In the genomic region with DNA sequence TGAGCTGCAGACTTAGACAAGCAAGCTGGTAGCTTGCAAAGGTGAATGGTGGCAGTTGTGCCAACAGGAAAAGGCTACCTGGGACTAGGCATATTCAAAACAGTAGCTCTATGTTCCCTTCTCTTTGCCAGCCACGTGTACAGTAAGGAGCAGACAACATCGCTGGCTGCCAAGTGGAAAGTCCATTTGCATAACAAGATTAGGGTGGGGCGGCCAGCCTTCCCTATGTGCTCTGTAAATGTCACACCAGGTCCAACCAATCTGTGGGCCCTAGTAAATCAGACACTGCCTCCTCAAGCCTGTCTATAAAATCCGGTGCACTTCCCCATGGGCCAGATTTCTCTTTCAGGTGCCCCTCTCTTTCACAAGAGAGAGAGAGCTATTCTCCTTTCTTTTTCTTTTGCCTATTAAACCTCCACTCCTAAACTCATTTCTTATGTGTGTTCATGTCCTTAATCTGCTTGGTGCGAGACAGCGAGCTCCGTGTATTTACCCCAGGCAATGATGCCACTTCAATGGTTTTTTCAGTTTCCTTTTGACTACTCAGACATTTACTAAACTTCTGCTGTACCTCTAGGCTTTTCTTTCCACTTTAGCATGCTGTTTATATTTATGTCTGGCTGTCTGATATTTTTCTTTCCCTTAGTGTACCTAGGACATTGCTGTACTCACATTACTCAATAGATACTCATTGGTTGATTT, we compare ENCODE assay signal across 16 cellular contexts.
DNase-seq lines count a peak whose midpoint lies in the region; ATAC-seq, FAIRE-seq and TF ChIP-seq lines count a peak whose summit lies in the region.
"Had no signal": no experiment of that assay in that cellular context is flagged by ENCODE, and none has a peak within 500 bp of the region (broad histone marks: within the 10 kb centered on the region; RNA-seq: fewer than 3 reads in every experiment).

No MANE protein-coding gene starts in this region.

- H3K4me1 ChIP-seq in endodermal cell (ENCODE audit: control insufficient read depth, insufficient read depth, low read length), result no peaks in the 10 kb centered on the region
- no peaks in the 10 kb centered on the region for H3K4me1 ChIP-seq in testis

- no peaks in the 10 kb centered on the region for H3K27me3 Mint-ChIP-seq in endodermal cell (ENCODE audit: insufficient read depth)
- H3K27me3 Mint-ChIP-seq in T-cell, result no peaks in the 10 kb centered on the region
- H3K27me3 Mint-ChIP-seq: activated naive CD8-positive, alpha-beta T cell treated with anti-CD3 and anti-CD28 coated beads, Interleukin-2, amount 10 ng/mL, durations not matched to agents 7 days and 5 days had no signal

- CTCF ChIA-PET in T-cell (lab: Charles Lee), result no interaction called here

- TF ChIP-seq POLR2A in GM12892 (IDR thresholded peaks at IDR 0.05; ENCODE audit: low read depth, low read length) (no peak), testis (IDR thresholded peaks at IDR 0.05) (no peak)

- H3K4me1 Mint-ChIP-seq in endodermal cell (peaks cover 10% of the 10 kb centered on the region), T-cell (no peaks in the 10 kb centered on the region)
- H3K4me1 Mint-ChIP-seq: activated naive CD8-positive, alpha-beta T cell treated with anti-CD3 and anti-CD28 coated beads, Interleukin-2, amount 10 ng/mL, durations not matched to agents 7 days and 5 days had no signal

- FAIRE-seq in GM12892 (lab: Jason Lieb, UNC), result peak; percentile 56

- H3K9me3 ChIP-seq in endodermal cell (ENCODE audit: control insufficient read depth, low read length), result no peaks in the 10 kb centered on the region
- no peaks in the 10 kb centered on the region for H3K9me3 ChIP-seq in testis

- H3K9ac ChIP-seq in endodermal cell (ENCODE audit: extremely low read depth, low read length, poor library complexity, severe bottlenecking), result no peak overlapping the region
- H3K9ac ChIP-seq: GM23248 had no signal

- H3K4me3 ChIP-seq in endodermal cell (ENCODE audit: low read length), result no peak overlapping the region
- H3K4me3 ChIP-seq in testis, result no peak overlapping the region
- H3K4me3 ChIP-seq: GM23248, skin epidermis had no signal

- TF ChIP-seq CTCF in endodermal cell (conservative IDR thresholded peaks at IDR 0.05) (no peak), testis (IDR thresholded peaks at IDR 0.05) (no peak)

- WGBS in endodermal cell (ENCODE audit: insufficient coverage in 1 of 2, insufficient read length in 1 of 2), 2 experiments, result 56 to 60% methylated on average over 5 to 7 of the region's 7 CpGs
- WGBS in testis, 2 donors, result 74 to 83% methylated on average over 7 of the region's 7 CpGs

- no peak for DNase-seq in GM12892 (ENCODE audit: insufficient read length)
- peak; percentile 56 for DNase-seq in endodermal cell
- DNase-seq in testis, result no peak
- DNase-seq in hippocampal formation (lab: John Stamatoyannopoulos, UW), result no peak
- no peak for DNase-seq in T-cell
- no peak for DNase-seq in NOMO-1 treated with DMSO at 0.1 percent for 48 hours (lab: John Stamatoyannopoulos, UW; ENCODE audit: unreplicated experiment)
- DNase-seq: activated CD4-positive, alpha-beta T cell treated with anti-CD3 and anti-CD28 coated beads, Interleukin-2, amount 50 U/mL, for 4 hours; activated naive CD8-positive, alpha-beta T cell treated with anti-CD3 and anti-CD28 coated beads, Interleukin-2, amount 10 ng/mL, durations not matched to agents 7 days and 5 days; dermis blood vessel endothelial cell; GM23248; NCI-H187; SIG-M5 had no signal

- no peaks in the 10 kb centered on the region for H3K36me3 Mint-ChIP-seq in endodermal cell (ENCODE audit: low read depth)
- no peaks in the 10 kb centered on the region for H3K36me3 Mint-ChIP-seq in T-cell
- H3K36me3 Mint-ChIP-seq: activated naive CD8-positive, alpha-beta T cell treated with anti-CD3 and anti-CD28 coated beads, Interleukin-2, amount 10 ng/mL, durations not matched to agents 7 days and 5 days had no signal

- ATAC-seq in GM19397 (IDR thresholded peaks at IDR 0.05; ENCODE audit: unreplicated experiment) (peak; percentile 69), HG03520 (IDR thresholded peaks at IDR 0.05; ENCODE audit: unreplicated experiment) (peak; percentile 67), T-cell (replicated peaks in 1 of 4) (no peak)

- POLR2A ChIA-PET in T-cell (lab: Charles Lee), result interaction anchor here in 1 of 2 donors (0.6 kb wide), 1 partner anchor 358 kb away, joined by 3 read pairs; no protein-coding TSS in a partner anchor

- H3K27me3 ChIP-seq in endodermal cell (ENCODE audit: control insufficient read depth, insufficient read depth, low read length, poor library complexity, severe bottlenecking), result no peaks in the 10 kb centered on the region
- H3K27me3 ChIP-seq in testis, result no peaks in the 10 kb centered on the region

- H3K27ac Mint-ChIP-seq in endodermal cell (peak overlapping the region; percentile 1), T-cell (no peak overlapping the region)
- H3K27ac Mint-ChIP-seq: activated naive CD8-positive, alpha-beta T cell treated with anti-CD3 and anti-CD28 coated beads, Interleukin-2, amount 10 ng/mL, durations not matched to agents 7 days and 5 days had no signal

- H3K27ac ChIP-seq in endodermal cell (ENCODE audit: low read depth, low read length) (peak overlapping the region; percentile 25), testis (no peak overlapping the region)
- H3K27ac ChIP-seq: C4-2B, GM23248, skin epidermis had no signal

- intact Hi-C loops in testis (cut with DNase I; ENCODE audit: low total_unique reads), result no loop called here

- no peaks in the 10 kb centered on the region for H3K9me3 Mint-ChIP-seq in endodermal cell
- H3K9me3 Mint-ChIP-seq in T-cell, result peaks cover 0 to 8% (median 6%) of the 10 kb centered on the region in 3 donors

- H3K4me3 Mint-ChIP-seq in endodermal cell (no peak overlapping the region), T-cell (no peak overlapping the region)
- H3K4me3 Mint-ChIP-seq: activated naive CD8-positive, alpha-beta T cell treated with anti-CD3 and anti-CD28 coated beads, Interleukin-2, amount 10 ng/mL, durations not matched to agents 7 days and 5 days had no signal

- H3K36me3 ChIP-seq in endodermal cell (ENCODE audit: control insufficient read depth, insufficient read depth, low read length) (no peaks in the 10 kb centered on the region), testis (ENCODE audit: low read depth, missing control alignments) (no peaks in the 10 kb centered on the region)

Comparison
In these comparisons a context has a peak if more than half of its experiments do, and no peak if none do; other contexts are left out.
1. ATAC-seq: peak in GM19397 (single experiment) and HG03520 (single experiment); none in T-cell (0 of 4).